ENCODE assay signal across 11 cellular contexts in genomic region chr14:24952851-24953666, GRCh38.
DNase-seq lines count a peak whose midpoint lies in the region; ATAC-seq and TF ChIP-seq lines count a peak whose summit lies in the region.
"Had no signal": no experiment of that assay in that cellular context is flagged by ENCODE, and none has a peak within 500 bp of the region (broad histone marks: within the 10 kb centered on the region; RNA-seq: fewer than 3 reads in every experiment).

No MANE protein-coding gene starts in this region.

- no peak overlapping the region for H2AK5ac ChIP-seq in neuronal stem cell (ENCODE audit: low read depth, low read length)

- intact Hi-C loops in Caco-2 (cut with micrococcal nuclease; ENCODE audit: unreplicated experiment) (loop anchor here (1.0 to 5.0 kb wide), 2 partner anchors 79 to 136 kb away; no protein-coding TSS in a partner anchor), left colon (cut with DNase I, micrococcal nuclease) (no loop called here)

- H2BK5ac ChIP-seq in neuronal stem cell (ENCODE audit: low read length) = no peak overlapping the region

- H3K27ac Mint-ChIP-seq in Caco-2 (ENCODE audit: unreplicated experiment) = no peak overlapping the region
- H3K27ac Mint-ChIP-seq in WTC11 = peak overlapping the region; percentile 36; the same call in 1 of the 2 replicates
- H3K27ac Mint-ChIP-seq: CD4-positive, alpha-beta memory T cell; memory B cell had no signal

- no peak overlapping the region for H3K4me2 ChIP-seq in neuronal stem cell (ENCODE audit: insufficient read depth, low read length, poor library complexity, severe bottlenecking)

- H3K4me1 Mint-ChIP-seq in Caco-2 (ENCODE audit: low read depth, unreplicated experiment) (peaks cover 27% of the 10 kb centered on the region), WTC11 (peaks cover 33% of the 10 kb centered on the region)
- H3K4me1 Mint-ChIP-seq: CD4-positive, alpha-beta memory T cell; memory B cell had no signal

- H3K9ac ChIP-seq in neuronal stem cell (ENCODE audit: low read depth, low read length, poor library complexity) = no peak overlapping the region

- H3K9me3 ChIP-seq in Caco-2 = no peaks in the 10 kb centered on the region
- H3K9me3 ChIP-seq in neuronal stem cell (replicated peaks in 1 of 2; ENCODE audit: control insufficient read depth in 2 of 2, insufficient read depth in 1 of 2, low read depth in 1 of 2, low read length in 2 of 2) = peaks cover 0 to 2% of the 10 kb centered on the region in 2 donors
- H3K9me3 ChIP-seq: esophagus muscularis mucosa had no signal

- H3K4me3 Mint-ChIP-seq in Caco-2 (ENCODE audit: unreplicated experiment) (no peak overlapping the region), WTC11 (no peak overlapping the region)
- H3K4me3 Mint-ChIP-seq: CD4-positive, alpha-beta memory T cell; memory B cell had no signal

- H2AFZ ChIP-seq in neuronal stem cell (ENCODE audit: low read length) = no peak overlapping the region

- H3K27ac ChIP-seq in neuronal stem cell (replicated peaks; ENCODE audit: low read length) = no peak overlapping the region

- no peak overlapping the region for H2BK15ac ChIP-seq in neuronal stem cell (ENCODE audit: low read length)

- H3K36me3 Mint-ChIP-seq in Caco-2 (ENCODE audit: insufficient read depth, unreplicated experiment) (peaks cover 16% of the 10 kb centered on the region), WTC11 (peaks cover 4% of the 10 kb centered on the region; the same call in 1 of the 2 replicates)
- H3K36me3 Mint-ChIP-seq: CD4-positive, alpha-beta memory T cell; memory B cell had no signal

- no peak overlapping the region for H2BK12ac ChIP-seq in neuronal stem cell (ENCODE audit: low read length)

- DNase-seq in Caco-2 (peak; percentile 55 to 59), HT1080 (ENCODE audit: low read depth) (peak; percentile 48), WTC11 (ENCODE audit: low spot score) (peak; percentile 49), left colon (peak in 1 of 2 donors; percentile 16), MV-4-11 (lab: John Stamatoyannopoulos, UW) (no peak), neuronal stem cell (ENCODE audit: low spot score) (no peak)
- DNase-seq: CD4-positive, alpha-beta memory T cell had no signal

- CTCF ChIA-PET in Caco-2 (lab: Charles Lee) (no interaction called here), WTC11 (lab: Charles Lee) (interaction anchor here (0.8 to 1.4 kb wide), 4 partner anchors 10 to 1055 kb away, joined by 3 to 6 read pairs (median 4); no protein-coding TSS in a partner anchor)

- H3K27me3 ChIP-seq in Caco-2 (replicated peaks; ENCODE audit: control insufficient read depth, insufficient read depth, low read length) (no peaks in the 10 kb centered on the region), neuronal stem cell (ENCODE audit: control insufficient read depth in 3 of 3, insufficient read depth in 3 of 3, low read depth in 1 of 3, low read length in 3 of 3) (no peaks in the 10 kb centered on the region)
- H3K27me3 ChIP-seq: esophagus muscularis mucosa had no signal

- H3K36me3 ChIP-seq in Caco-2 (ENCODE audit: control insufficient read depth, insufficient read depth, low read length) (no peaks in the 10 kb centered on the region), neuronal stem cell (replicated peaks in 1 of 2; ENCODE audit: control insufficient read depth in 2 of 2, insufficient read depth in 2 of 2, low read length in 2 of 2) (no peaks in the 10 kb centered on the region)
- H3K36me3 ChIP-seq: esophagus muscularis mucosa had no signal

- no peaks in the 10 kb centered on the region for H3K79me1 ChIP-seq in neuronal stem cell (ENCODE audit: low read depth, low read length)

- no peak overlapping the region for H4K8ac ChIP-seq in neuronal stem cell (ENCODE audit: low read depth, low read length)

- no peak overlapping the region for H3K4ac ChIP-seq in neuronal stem cell (ENCODE audit: low read length)

- WGBS in neuronal stem cell (ENCODE audit: extremely low coverage in 2 of 2, insufficient read length in 2 of 2, insufficient replicate concordance in 1 of 2), 2 donors = no CpG with 5 or more reads among the region's 8 CpGs

- no peak overlapping the region for H3K4me3 ChIP-seq in Caco-2 (ENCODE audit: low read depth, low read length)
- H3K4me3 ChIP-seq in neuronal stem cell (ENCODE audit: low read length in 2 of 2) = no peak overlapping the region
- H3K4me3 ChIP-seq: esophagus muscularis mucosa had no signal

- H3K9me3 Mint-ChIP-seq in Caco-2 (ENCODE audit: unreplicated experiment) = no peaks in the 10 kb centered on the region
- H3K9me3 Mint-ChIP-seq in WTC11 = peaks cover 11% of the 10 kb centered on the region

- H2BK120ac ChIP-seq in neuronal stem cell (ENCODE audit: low read depth, low read length) = no peak overlapping the region

- no peak overlapping the region for H3K14ac ChIP-seq in neuronal stem cell (ENCODE audit: low read length)

- H3K23ac ChIP-seq in neuronal stem cell (ENCODE audit: low read depth, low read length, poor library complexity) = no peak overlapping the region

- no peak overlapping the region for H4K91ac ChIP-seq in neuronal stem cell (ENCODE audit: low read depth, low read length, poor library complexity)

- no peak overlapping the region for H3K18ac ChIP-seq in neuronal stem cell (ENCODE audit: low read length)

- no TSS peak for BruUV-seq in Caco-2 (replicated peaks; lab: Mats Ljungman, UMichigan)

- ATAC-seq in WTC11 = peak; percentile 97
- peak; percentile 73 for ATAC-seq in left colon
- ATAC-seq in HG02885 (IDR thresholded peaks at IDR 0.05; ENCODE audit: poor library complexity, unreplicated experiment) = no peak
- ATAC-seq in HG03159 (IDR thresholded peaks at IDR 0.05; ENCODE audit: unreplicated experiment) = no peak

- TF ChIP-seq CTCF in Caco-2 (IDR thresholded peaks at IDR 0.05; ENCODE audit: insufficient read depth in 1 of 2, low read depth in 1 of 2, low read length in 1 of 2, severe bottlenecking in 1 of 2, unreplicated experiment in 1 of 2) (peak; percentile 45 to 63), WTC11 (IDR thresholded peaks at IDR 0.05) (no peak)

- no peaks in the 10 kb centered on the region for H3K27me3 Mint-ChIP-seq in Caco-2 (ENCODE audit: insufficient read depth, unreplicated experiment)
- no peaks in the 10 kb centered on the region for H3K27me3 Mint-ChIP-seq in WTC11 (ENCODE audit: low read depth)

- POLR2A ChIA-PET in Caco-2 (lab: Charles Lee) = no interaction called here
- POLR2A ChIA-PET in WTC11 (lab: Charles Lee) = no interaction called here

- H3K4me1 ChIP-seq in Caco-2 (peaks cover 22% of the 10 kb centered on the region), neuronal stem cell (ENCODE audit: control insufficient read depth in 2 of 2, insufficient read depth in 1 of 2, low read depth in 1 of 2, low read length in 2 of 2) (peaks cover 0 to 16% of the 10 kb centered on the region in 2 donors)

TF ChIP-seq in WTC11, 78 proteins besides CTCF, POLR2A, EP300 and RAD21:
- TF ChIP-seq ZNF232 (CRISPR knock-in tag; IDR thresholded peaks at IDR 0.05) (no peak), GABPB1 (CRISPR knock-in tag; IDR thresholded peaks at IDR 0.05) (peak; percentile 46; the same call in 1 of the 2 replicates), NR3C1 (CRISPR knock-in tag; conservative IDR thresholded peaks at IDR 0.05; ENCODE audit: low read depth) (no peak), RORB (CRISPR knock-in tag; IDR thresholded peaks at IDR 0.05) (no peak)

Comparison
In these comparisons a context has a peak if more than half of its experiments do, and no peak if none do; other contexts are left out.
1. DNase-seq: peak in Caco-2 (2 of 2), HT1080 (single experiment) and WTC11 (single experiment); none in MV-4-11 (single experiment) and neuronal stem cell (single experiment).
2. ATAC-seq: peak in WTC11 (single experiment) and left colon (single experiment); none in HG02885 (single experiment) and HG03159 (single experiment).